ENCODE assay signal across 27 cellular contexts in the genomic region with DNA sequence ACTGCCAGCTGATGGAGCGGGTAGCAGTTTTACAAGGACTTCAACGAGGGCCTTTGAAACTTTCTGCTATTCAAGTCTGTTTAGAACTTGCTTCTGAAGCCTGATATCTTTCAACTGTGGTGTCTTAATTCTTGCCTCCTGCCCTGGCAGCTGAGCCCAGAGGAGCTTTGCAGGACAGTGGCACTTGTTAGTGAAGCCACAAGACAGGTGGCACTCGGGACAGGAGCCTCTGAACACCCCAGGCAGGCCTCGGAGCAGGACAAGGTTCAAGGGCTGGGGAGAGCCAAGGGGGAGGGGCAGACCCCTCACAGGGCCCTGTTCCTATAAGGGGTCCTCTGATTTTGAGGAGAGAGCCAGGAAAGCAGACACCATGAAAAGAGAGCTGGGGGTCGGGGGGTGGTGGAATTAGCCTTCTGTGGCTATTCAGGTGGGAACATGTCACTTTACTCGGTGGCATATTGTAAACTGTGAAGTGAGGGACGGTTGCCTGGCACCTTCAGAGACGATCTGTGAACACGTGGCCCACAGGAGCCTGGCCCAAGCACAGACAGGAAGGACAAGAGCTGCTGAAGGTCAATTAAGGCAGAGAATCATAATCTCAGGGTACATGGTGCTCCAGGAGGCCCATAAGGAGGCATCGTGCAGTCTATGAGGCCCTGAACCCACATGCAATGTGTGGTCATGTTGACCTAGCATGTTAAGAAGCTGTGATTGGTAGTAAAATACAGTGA. TPM values are rescaled to one million over a fixed set of nuclear protein-coding genes. Genes with fewer than 3 reads are reported as not detected.
DNase-seq lines count a peak whose midpoint lies in the region; ATAC-seq and TF ChIP-seq lines count a peak whose summit lies in the region.
"Had no signal": no experiment of that assay in that cellular context is flagged by ENCODE, and none has a peak within 500 bp of the region (broad histone marks: within the 10 kb centered on the region; RNA-seq: fewer than 3 reads in every experiment).

No MANE protein-coding gene starts in this region.

- TF ChIP-seq CTCF in heart left ventricle (IDR thresholded peaks at IDR 0.05) (no peak), progenitor cell of endocrine pancreas (IDR thresholded peaks at IDR 0.05; ENCODE audit: unreplicated experiment) (no peak)

- DNase-seq in heart left ventricle (peak in 1 of 5 donors; percentile 41), cardiac septum (ENCODE audit: low spot score) (no peak), myocyte (ENCODE audit: low read depth) (peak; percentile 84), progenitor cell of endocrine pancreas (ENCODE audit: low spot score, unreplicated experiment) (no peak)
- DNase-seq in stimulated activated CD4-positive, alpha-beta T cell treated with anti-CD3 and anti-CD28 coated beads, Interleukin-1b, Interleukin-23, amount 100 ng/mL, for 48 hours: no peak
- DNase-seq: 8988T; ACHN; BE2C; CD8-positive, alpha-beta memory T cell; DMS153; GOT3; HFFc6; IMR-90; KG1; MM.1S; NCI-H2029; NCI-H526; NCI-H82; PC-9; SHP77 had no signal

- H3K9ac ChIP-seq in stomach smooth muscle (ENCODE audit: low read length in 2 of 2): no peak overlapping the region

- peaks cover 0 to 32% (median 2%) of the 10 kb centered on the region in 12 donors for H3K4me1 ChIP-seq in heart left ventricle
- peaks cover 18% of the 10 kb centered on the region for H3K4me1 ChIP-seq in stomach smooth muscle (ENCODE audit: control insufficient read depth, insufficient read depth, low read length)
- H3K4me1 ChIP-seq: BE2C, HAP-1 had no signal

- H3K4me1 Mint-ChIP-seq in progenitor cell of endocrine pancreas (ENCODE audit: low read depth): peaks cover 8% of the 10 kb centered on the region
- H3K4me1 Mint-ChIP-seq: CD14-positive monocyte; CD8-positive, alpha-beta memory T cell had no signal

- H3K27ac ChIP-seq in heart left ventricle (peak overlapping the region in 1 of 12 donors; percentile 8), stomach smooth muscle (ENCODE audit: low read length) (peak overlapping the region; percentile 66)
- H3K27ac ChIP-seq: PC-9 had no signal

- H3K36me3 Mint-ChIP-seq in progenitor cell of endocrine pancreas (ENCODE audit: insufficient read depth): no peaks in the 10 kb centered on the region
- H3K36me3 Mint-ChIP-seq: CD14-positive monocyte; CD8-positive, alpha-beta memory T cell had no signal

- 38 to 54% (median 49%) methylated on average over 10 of the region's 10 CpGs for WGBS in heart left ventricle, 4 donors

- H3K9me3 Mint-ChIP-seq in progenitor cell of endocrine pancreas (ENCODE audit: low read depth): no peaks in the 10 kb centered on the region

- H3K9me3 ChIP-seq in heart left ventricle: peaks cover 0 to 3% (median 0%) of the 10 kb centered on the region in 12 donors
- no peaks in the 10 kb centered on the region for H3K9me3 ChIP-seq in stomach smooth muscle (ENCODE audit: control insufficient read depth in 2 of 2, low read length in 2 of 2)
- H3K9me3 ChIP-seq: BE2C, HAP-1 had no signal

- peaks cover 20% of the 10 kb centered on the region for H3K27me3 Mint-ChIP-seq in progenitor cell of endocrine pancreas

- H3K36me3 ChIP-seq in heart left ventricle: no peaks in the 10 kb centered on the region
- no peaks in the 10 kb centered on the region for H3K36me3 ChIP-seq in stomach smooth muscle (ENCODE audit: control insufficient read depth in 2 of 2, insufficient read depth in 2 of 2, low read length in 2 of 2)
- H3K36me3 ChIP-seq: BE2C, HAP-1 had no signal

- peak overlapping the region; percentile 43 for H3K27ac Mint-ChIP-seq in progenitor cell of endocrine pancreas
- H3K27ac Mint-ChIP-seq: CD8-positive, alpha-beta memory T cell; HFFc6 had no signal

- ATAC-seq in heart left ventricle (peak in 3 of 4 donors; percentile 15 to 39 (median 25)), GM19463 (IDR thresholded peaks at IDR 0.05; ENCODE audit: unreplicated experiment) (no peak), GM19035 (IDR thresholded peaks at IDR 0.05; ENCODE audit: unreplicated experiment) (no peak)

- no peak overlapping the region for H3K4me3 Mint-ChIP-seq in progenitor cell of endocrine pancreas (ENCODE audit: low read depth)
- H3K4me3 Mint-ChIP-seq: CD14-positive monocyte; CD8-positive, alpha-beta memory T cell; HFFc6 had no signal

- no peak overlapping the region for H3K4me3 ChIP-seq in heart left ventricle
- peak overlapping the region in 1 of 2 donors; percentile 15 for H3K4me3 ChIP-seq in stomach smooth muscle (ENCODE audit: low read length in 2 of 2)
- H3K4me3 ChIP-seq: HAP-1, PC-9 had no signal

- intact Hi-C loops in heart left ventricle (cut with DNase I): no loop called here
- intact Hi-C loops in cardiac septum (cut with DNase I): no loop called here

- TF ChIP-seq POLR2A in heart left ventricle (IDR thresholded peaks at IDR 0.05): no peak

- H3K27me3 ChIP-seq in heart left ventricle (no peaks in the 10 kb centered on the region), stomach smooth muscle (ENCODE audit: control insufficient read depth in 1 of 2, insufficient read depth in 2 of 2, low read length in 2 of 2) (no peaks in the 10 kb centered on the region)
- H3K27me3 ChIP-seq: BE2C had no signal

RNA-seq across cellular contexts. Expression of a gene that starts 30.1 kb away (rescaled TPM):
- total RNA-seq in heart left ventricle (10 to 100 TPM in 3 of 9 donors, 1 to 10 TPM in 6; 5.7 to 22.5 (median 8.7) TPM), cardiac septum (3.9 TPM), myocyte (1.6 and 4.3 TPM in 2 replicates), progenitor cell of endocrine pancreas (not detected in 2 replicates)
- 1 to 10 TPM; 1.4 to 2.6 TPM for polyA plus RNA-seq in heart left ventricle
- 0.28 TPM for polyA plus RNA-seq in myocyte (2012)
- total RNA-seq: CD8-positive, alpha-beta memory T cell; PC-9; RPMI7951; SK-MEL-5 had no signal

Comparison
In these comparisons a context has a peak if more than half of its experiments do, and no peak if none do; other contexts are left out.
1. ATAC-seq: peak in heart left ventricle (3 of 4); none in GM19463 (single experiment) and GM19035 (single experiment).